8 cellular contexts compared by ENCODE assay signal in genomic region chr6:28400122-28400451, GRCh38. TPM values are rescaled to one million over a fixed set of nuclear protein-coding genes. Genes with fewer than 3 reads are reported as not detected.
DNase-seq lines count a peak whose midpoint lies in the region; ATAC-seq and TF ChIP-seq lines count a peak whose summit lies in the region.

No MANE protein-coding gene starts in this region.

- H3K4me3 ChIP-seq in GM08714 (ENCODE audit: low read length) (peak overlapping the region; percentile 83), foreskin fibroblast (ENCODE audit: low read depth in 1 of 2, low read length in 2 of 2) (peak overlapping the region; percentile 87 to 93), retinal pigment epithelial cell (ENCODE audit: low read length) (peak overlapping the region; percentile 96)

- TF ChIP-seq CTCF in WTC11 (IDR thresholded peaks at IDR 0.05) (no peak), foreskin fibroblast (IDR thresholded peaks at IDR 0.05; ENCODE audit: low read depth, low read length) (no peak), retinal pigment epithelial cell (conservative IDR thresholded peaks at IDR 0.05; ENCODE audit: low read depth, low read length) (no peak)

- peaks cover 32% of the 10 kb centered on the region for H3K36me3 Mint-ChIP-seq in WTC11

- no peaks in the 10 kb centered on the region for H3K9me3 Mint-ChIP-seq in WTC11

- CTCF ChIA-PET in WTC11 (lab: Charles Lee), result no interaction called here

- no peak for ATAC-seq in WTC11

- H3K4me1 Mint-ChIP-seq in WTC11, result peaks cover 19% of the 10 kb centered on the region

- POLR2A ChIA-PET in WTC11 (lab: Charles Lee), result no interaction called here

- DNase-seq in WTC11 (ENCODE audit: low spot score) (no peak), foreskin fibroblast (no peak), retinal pigment epithelial cell (ENCODE audit: low read depth) (no peak), NCI-H146 (lab: John Stamatoyannopoulos, UW) (no peak), Ammon's horn (ENCODE audit: low spot score) (no peak), A172 (ENCODE audit: low spot score) (no peak), superior temporal gyrus (ENCODE audit: extremely low spot score) (no peak)

- peak overlapping the region; percentile 90 for H3K27ac Mint-ChIP-seq in WTC11

- peak overlapping the region; percentile 90 for H3K4me3 Mint-ChIP-seq in WTC11

- peaks cover 41% of the 10 kb centered on the region for H3K27me3 Mint-ChIP-seq in WTC11 (ENCODE audit: low read depth)

TF ChIP-seq in WTC11, 78 proteins besides CTCF, POLR2A, EP300 and RAD21:
- TF ChIP-seq TCF7 (CRISPR knock-in tag; IDR thresholded peaks at IDR 0.05; ENCODE audit: low read depth) (no peak), PRRX2 (CRISPR knock-in tag; IDR thresholded peaks at IDR 0.05) (no peak), STAT6 (CRISPR knock-in tag; conservative IDR thresholded peaks at IDR 0.05; ENCODE audit: low read depth) (no peak), E2F4 (CRISPR knock-in tag; IDR thresholded peaks at IDR 0.05; ENCODE audit: borderline replicate concordance, low read depth) (no peak), ZNF232 (CRISPR knock-in tag; IDR thresholded peaks at IDR 0.05) (no peak), OVOL2 (CRISPR knock-in tag; IDR thresholded peaks at IDR 0.05; ENCODE audit: borderline replicate concordance) (no peak), ESRRA (CRISPR knock-in tag; IDR thresholded peaks at IDR 0.05; ENCODE audit: borderline replicate concordance) (no peak), RELA (CRISPR knock-in tag; IDR thresholded peaks at IDR 0.05; ENCODE audit: borderline replicate concordance) (no peak), FOXP1 (CRISPR knock-in tag; IDR thresholded peaks at IDR 0.05; ENCODE audit: borderline replicate concordance) (no peak), SP1 (CRISPR knock-in tag; conservative IDR thresholded peaks at IDR 0.05) (no peak), NR3C1 (CRISPR knock-in tag; conservative IDR thresholded peaks at IDR 0.05; ENCODE audit: low read depth) (no peak), HMGA2 (CRISPR knock-in tag; IDR thresholded peaks at IDR 0.05) (no peak)
- TF ChIP-seq, protein P1, sequence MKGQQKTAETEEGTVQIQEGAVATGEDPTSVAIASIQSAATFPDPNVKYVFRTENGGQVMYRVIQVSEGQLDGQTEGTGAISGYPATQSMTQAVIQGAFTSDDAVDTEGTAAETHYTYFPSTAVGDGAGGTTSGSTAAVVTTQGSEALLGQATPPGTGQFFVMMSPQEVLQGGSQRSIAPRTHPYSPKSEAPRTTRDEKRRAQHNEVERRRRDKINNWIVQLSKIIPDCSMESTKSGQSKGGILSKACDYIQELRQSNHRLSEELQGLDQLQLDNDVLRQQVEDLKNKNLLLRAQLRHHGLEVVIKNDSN (CRISPR knock-in tag; IDR thresholded peaks at IDR 0.05), result no peak
- TF ChIP-seq, protein P2, sequence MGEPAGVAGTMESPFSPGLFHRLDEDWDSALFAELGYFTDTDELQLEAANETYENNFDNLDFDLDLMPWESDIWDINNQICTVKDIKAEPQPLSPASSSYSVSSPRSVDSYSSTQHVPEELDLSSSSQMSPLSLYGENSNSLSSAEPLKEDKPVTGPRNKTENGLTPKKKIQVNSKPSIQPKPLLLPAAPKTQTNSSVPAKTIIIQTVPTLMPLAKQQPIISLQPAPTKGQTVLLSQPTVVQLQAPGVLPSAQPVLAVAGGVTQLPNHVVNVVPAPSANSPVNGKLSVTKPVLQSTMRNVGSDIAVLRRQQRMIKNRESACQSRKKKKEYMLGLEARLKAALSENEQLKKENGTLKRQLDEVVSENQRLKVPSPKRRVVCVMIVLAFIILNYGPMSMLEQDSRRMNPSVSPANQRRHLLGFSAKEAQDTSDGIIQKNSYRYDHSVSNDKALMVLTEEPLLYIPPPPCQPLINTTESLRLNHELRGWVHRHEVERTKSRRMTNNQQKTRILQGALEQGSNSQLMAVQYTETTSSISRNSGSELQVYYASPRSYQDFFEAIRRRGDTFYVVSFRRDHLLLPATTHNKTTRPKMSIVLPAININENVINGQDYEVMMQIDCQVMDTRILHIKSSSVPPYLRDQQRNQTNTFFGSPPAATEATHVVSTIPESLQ (CRISPR knock-in tag; IDR thresholded peaks at IDR 0.05), result no peak
- TF ChIP-seq, protein P3, sequence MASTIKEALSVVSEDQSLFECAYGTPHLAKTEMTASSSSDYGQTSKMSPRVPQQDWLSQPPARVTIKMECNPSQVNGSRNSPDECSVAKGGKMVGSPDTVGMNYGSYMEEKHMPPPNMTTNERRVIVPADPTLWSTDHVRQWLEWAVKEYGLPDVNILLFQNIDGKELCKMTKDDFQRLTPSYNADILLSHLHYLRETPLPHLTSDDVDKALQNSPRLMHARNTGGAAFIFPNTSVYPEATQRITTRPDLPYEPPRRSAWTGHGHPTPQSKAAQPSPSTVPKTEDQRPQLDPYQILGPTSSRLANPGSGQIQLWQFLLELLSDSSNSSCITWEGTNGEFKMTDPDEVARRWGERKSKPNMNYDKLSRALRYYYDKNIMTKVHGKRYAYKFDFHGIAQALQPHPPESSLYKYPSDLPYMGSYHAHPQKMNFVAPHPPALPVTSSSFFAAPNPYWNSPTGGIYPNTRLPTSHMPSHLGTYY (CRISPR knock-in tag; IDR thresholded peaks at IDR 0.05), result no peak
- TF ChIP-seq, protein P4, sequence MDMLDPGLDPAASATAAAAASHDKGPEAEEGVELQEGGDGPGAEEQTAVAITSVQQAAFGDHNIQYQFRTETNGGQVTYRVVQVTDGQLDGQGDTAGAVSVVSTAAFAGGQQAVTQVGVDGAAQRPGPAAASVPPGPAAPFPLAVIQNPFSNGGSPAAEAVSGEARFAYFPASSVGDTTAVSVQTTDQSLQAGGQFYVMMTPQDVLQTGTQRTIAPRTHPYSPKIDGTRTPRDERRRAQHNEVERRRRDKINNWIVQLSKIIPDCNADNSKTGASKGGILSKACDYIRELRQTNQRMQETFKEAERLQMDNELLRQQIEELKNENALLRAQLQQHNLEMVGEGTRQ (CRISPR knock-in tag; IDR thresholded peaks at IDR 0.05), result no peak
TF ChIP-seq in WTC11: peak in this region for 0.

RNA-seq across cellular contexts. Expression of gene ZSCAN12, which starts 0.5 kb away (rescaled TPM):
- 7.8 to 8.5 TPM (median 8.3 TPM) in 3 replicates for total RNA-seq in WTC11 (2021)
- total RNA-seq in A172 (2014; rRNA removed; shearing (Covaris generic)), result 5.3 and 7.3 TPM in 2 replicates

RNA-seq across cellular contexts. Expression of gene ZSCAN23, which starts 43.2 kb away (rescaled TPM):
- 8.7 to 9.3 TPM (median 9.0 TPM) in 3 replicates for total RNA-seq in WTC11 (2021)
- 1.0 and 3.2 TPM in 2 replicates for total RNA-seq in A172 (2014; rRNA removed; shearing (Covaris generic))

RNA-seq across cellular contexts. Expression of gene ZKSCAN3, which starts 50.3 kb away (rescaled TPM):
- total RNA-seq in WTC11 (2021), result 5.4 to 8.4 TPM (median 6.8 TPM) in 3 replicates
- total RNA-seq in A172 (2014; rRNA removed; shearing (Covaris generic)), result 3.7 and 5.0 TPM in 2 replicates
